22 cellular contexts compared by ENCODE assay signal in genomic region chr1:105492941-105493340, GRCh38.
DNase-seq lines count a peak whose midpoint lies in the region; ATAC-seq and TF ChIP-seq lines count a peak whose summit lies in the region.
"Had no signal": no experiment of that assay in that cellular context is flagged by ENCODE, and none has a peak within 500 bp of the region (broad histone marks: within the 10 kb centered on the region; RNA-seq: fewer than 3 reads in every experiment).

No MANE protein-coding gene starts in this region.

- H3K27ac Mint-ChIP-seq in type B pancreatic cell: peak overlapping the region; percentile 43
- H3K27ac Mint-ChIP-seq: CD14-positive monocyte had no signal

- no peaks in the 10 kb centered on the region for H3K27me3 ChIP-seq in GM23248 (replicated peaks; ENCODE audit: insufficient read depth)
- H3K27me3 ChIP-seq: MG63 had no signal

- H4K20me1 ChIP-seq in GM23248 (ENCODE audit: insufficient read depth): no peaks in the 10 kb centered on the region

- H3K9me3 ChIP-seq in GM23248 (ENCODE audit: low read depth): no peaks in the 10 kb centered on the region
- H3K9me3 ChIP-seq: MG63 had no signal

- H3K79me2 ChIP-seq in GM23248 (ENCODE audit: insufficient read depth): no peaks in the 10 kb centered on the region

- H2AFZ ChIP-seq in GM23248: no peak overlapping the region
- H2AFZ ChIP-seq: PC-9 had no signal

- no peak overlapping the region for H3K27ac ChIP-seq in GM23248
- H3K27ac ChIP-seq: PC-9, RWPE1 had no signal

- no peak for TF ChIP-seq CTCF in cardiac fibroblast (IDR thresholded peaks at IDR 0.05; ENCODE audit: low read depth, low read length)
- TF ChIP-seq CTCF in type B pancreatic cell (conservative IDR thresholded peaks at IDR 0.05): no peak

- H3K27me3 Mint-ChIP-seq in type B pancreatic cell: no peaks in the 10 kb centered on the region

- 7 to 13% methylated on average over 4 of the region's 4 CpGs for WGBS in GM23248 (ENCODE audit: low coverage in 1 of 2, low lambda C conversion rate in 2 of 2, missing lambda C conversion rate in 2 of 2), 2 experiments

- H3K4me1 ChIP-seq in GM23248 (ENCODE audit: insufficient read depth): no peaks in the 10 kb centered on the region

- no peak overlapping the region for H3K9ac ChIP-seq in GM23248

- no peak overlapping the region for H3K4me3 ChIP-seq in GM23248
- no peak overlapping the region for H3K4me3 ChIP-seq in cardiac fibroblast (replicated peaks in 1 of 2; ENCODE audit: low read depth in 2 of 2, low read length in 2 of 2)
- H3K4me3 ChIP-seq: MG63, PC-9 had no signal

- H3K4me2 ChIP-seq in GM23248 (ENCODE audit: unreplicated experiment): no peak overlapping the region
- H3K4me2 ChIP-seq: PC-9 had no signal

- no peaks in the 10 kb centered on the region for H3K4me1 Mint-ChIP-seq in type B pancreatic cell (ENCODE audit: unreplicated experiment)
- H3K4me1 Mint-ChIP-seq: CD14-positive monocyte had no signal

- peak; percentile 50 for DNase-seq in GM23248
- peak; percentile 17 to 19 for DNase-seq in cardiac fibroblast (ENCODE audit: low read depth in 2 of 2)
- peak; percentile 32 for DNase-seq in fibroblast of the conjunctiva (ENCODE audit: low read depth)
- DNase-seq in type B pancreatic cell (ENCODE audit: extremely low spot score, unreplicated experiment): no peak
- DNase-seq in H4 (ENCODE audit: low spot score): no peak
- no peak for DNase-seq in DMS114 treated with DMSO at 0.1 percent for 48 hours (lab: John Stamatoyannopoulos, UW; ENCODE audit: unreplicated experiment)
- DNase-seq: AML-193, DMS79 treated with DMSO at 0.1 percent for 48 hours, HCEC 1CT, Kasumi-1, MG63, NCI-H1092, NCI-H1436 treated with DMSO at 0.1 percent for 48 hours, NCI-H2029, NCI-H510A, NCI-H774, PC-9, SIG-M5 had no signal

- H3K36me3 ChIP-seq in GM23248 (ENCODE audit: low read depth): no peaks in the 10 kb centered on the region
- H3K36me3 ChIP-seq: MG63 had no signal

- H3F3A ChIP-seq in GM23248 (ENCODE audit: insufficient read depth): no peaks in the 10 kb centered on the region

- ATAC-seq in HG03159 (IDR thresholded peaks at IDR 0.05; ENCODE audit: unreplicated experiment): no peak
- ATAC-seq: SK-N-SH treated with all-trans-retinoic acid at 6 μM for 48 hours had no signal

- in situ Hi-C loops in GM23248 (cut with MboI): no loop called here

- no peaks in the 10 kb centered on the region for H3K9me3 Mint-ChIP-seq in type B pancreatic cell

- no peak overlapping the region for H3K4me3 Mint-ChIP-seq in type B pancreatic cell
- H3K4me3 Mint-ChIP-seq: CD14-positive monocyte had no signal

- no peaks in the 10 kb centered on the region for H3K9me2 ChIP-seq in GM23248 (ENCODE audit: insufficient read depth)

- H3K36me3 Mint-ChIP-seq in type B pancreatic cell: no peaks in the 10 kb centered on the region
- H3K36me3 Mint-ChIP-seq: CD14-positive monocyte had no signal

Comparison
In these comparisons a context has a peak if more than half of its experiments do, and no peak if none do; other contexts are left out.
1. DNase-seq: peak in GM23248 (single experiment), cardiac fibroblast (2 of 2) and fibroblast of the conjunctiva (single experiment); none in type B pancreatic cell (single experiment), H4 (single experiment) and DMS114 treated with DMSO at 0.1 percent for 48 hours (single experiment).